Comparison of ENCODE assay signal across 19 cellular contexts in the genomic region with DNA sequence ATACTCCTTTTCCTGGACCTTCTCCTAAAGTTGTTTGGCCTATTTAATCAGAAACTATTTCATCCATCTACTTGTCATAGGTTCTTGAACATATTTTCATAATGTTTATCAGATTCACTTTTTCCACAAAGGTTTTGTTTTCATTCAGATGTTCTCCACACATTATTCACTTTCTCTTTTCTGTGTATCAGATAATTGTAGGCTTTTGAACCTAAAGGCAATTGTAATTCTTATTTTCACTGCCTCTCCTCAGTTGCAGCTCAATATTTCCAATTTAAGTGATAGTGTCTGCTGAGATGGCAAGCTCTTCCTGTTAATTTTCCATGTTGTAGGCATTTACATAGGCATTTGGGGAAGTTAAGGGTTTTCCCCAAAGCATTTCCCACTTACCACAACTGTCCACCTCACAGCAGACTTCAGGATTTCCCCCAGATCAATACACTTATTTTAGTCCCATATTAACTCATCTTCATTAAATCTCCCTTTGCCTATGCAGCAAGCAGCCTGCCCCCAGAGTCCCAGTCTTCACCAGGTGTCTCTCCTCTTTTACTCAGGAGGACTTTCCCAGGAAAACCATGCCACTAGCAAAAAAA. TPM values are rescaled to one million over a fixed set of nuclear protein-coding genes. Genes with fewer than 3 reads are reported as not detected.
DNase-seq lines count a peak whose midpoint lies in the region; ATAC-seq lines count a peak whose summit lies in the region.
"Had no signal": no experiment of that assay in that cellular context is flagged by ENCODE, and none has a peak within 500 bp of the region (broad histone marks: within the 10 kb centered on the region; RNA-seq: fewer than 3 reads in every experiment).

No MANE protein-coding gene starts in this region.

- peaks cover 52% of the 10 kb centered on the region for H3K4me1 Mint-ChIP-seq in activated naive CD4-positive, alpha-beta T cell treated with anti-CD3 and anti-CD28 coated beads for 36 hours (ENCODE audit: low read depth)
- H3K4me1 Mint-ChIP-seq in activated naive CD8-positive, alpha-beta T cell treated with anti-CD3 and anti-CD28 coated beads for 36 hours, result peaks cover 50% of the 10 kb centered on the region

- no peaks in the 10 kb centered on the region for H3K36me3 Mint-ChIP-seq in activated naive CD4-positive, alpha-beta T cell treated with anti-CD3 and anti-CD28 coated beads for 36 hours (ENCODE audit: low read depth)
- H3K36me3 Mint-ChIP-seq in activated naive CD8-positive, alpha-beta T cell treated with anti-CD3 and anti-CD28 coated beads for 36 hours, result peaks cover 5% of the 10 kb centered on the region
- H3K36me3 Mint-ChIP-seq: CD4-positive, alpha-beta memory T cell had no signal

- H3K4me3 Mint-ChIP-seq in activated naive CD4-positive, alpha-beta T cell treated with anti-CD3 and anti-CD28 coated beads for 36 hours, result peak overlapping the region; percentile 3
- H3K4me3 Mint-ChIP-seq in activated naive CD8-positive, alpha-beta T cell treated with anti-CD3 and anti-CD28 coated beads for 36 hours, result peak overlapping the region; percentile 57
- H3K4me3 Mint-ChIP-seq: CD4-positive, alpha-beta memory T cell had no signal

- CTCF ChIA-PET in activated naive CD4-positive, alpha-beta T cell treated with anti-CD3 and anti-CD28 coated beads for 36 hours (lab: Charles Lee), result interaction anchor here (0.6 to 2.4 kb wide), 9 partner anchors 12 to 87 kb away, joined by 3 to 8 read pairs (median 5); no protein-coding TSS in a partner anchor

- H3K27me3 Mint-ChIP-seq in activated naive CD4-positive, alpha-beta T cell treated with anti-CD3 and anti-CD28 coated beads for 36 hours (ENCODE audit: low read depth), result no peaks in the 10 kb centered on the region
- no peaks in the 10 kb centered on the region for H3K27me3 Mint-ChIP-seq in activated naive CD8-positive, alpha-beta T cell treated with anti-CD3 and anti-CD28 coated beads for 36 hours
- H3K27me3 Mint-ChIP-seq: CD4-positive, alpha-beta memory T cell had no signal

- peak overlapping the region; percentile 70 for H3K27ac Mint-ChIP-seq in activated naive CD4-positive, alpha-beta T cell treated with anti-CD3 and anti-CD28 coated beads for 36 hours
- H3K27ac Mint-ChIP-seq in activated naive CD8-positive, alpha-beta T cell treated with anti-CD3 and anti-CD28 coated beads for 36 hours, result peak overlapping the region; percentile 72

- no peak for DNase-seq in activated naive CD4-positive, alpha-beta T cell treated with anti-CD3 and anti-CD28 coated beads for 36 hours
- no peak for DNase-seq in activated naive CD4-positive, alpha-beta T cell treated with anti-CD3 and anti-CD28 coated beads, Interleukin-2, amount 50 U/mL, for 16 hours
- no peak for DNase-seq in activated naive CD8-positive, alpha-beta T cell treated with anti-CD3 and anti-CD28 coated beads for 36 hours
- no peak for DNase-seq in stimulated activated naive CD8-positive, alpha-beta T cell treated with anti-CD3 and anti-CD28 coated beads, Interleukin-15, Interleukin-2, amounts not matched to agents 100 U/mL and 50 U/mL, for 24 hours
- DNase-seq in SK-N-DZ (ENCODE audit: low spot score), result no peak
- DNase-seq: BE2C; CD4-positive, alpha-beta memory T cell; GF-D8; IMR-90; NCI-H1930; NCI-H2171; NCI-H446 treated with DMSO at 0.1 percent for 48 hours; NCI-H748 treated with DMSO at 0.1 percent for 48 hours; Peyer's patch; Right ventricle myocardium superior had no signal

- ATAC-seq in HG02759 (IDR thresholded peaks at IDR 0.05; ENCODE audit: unreplicated experiment) (peak; percentile 41), HG02571 (IDR thresholded peaks at IDR 0.05; ENCODE audit: unreplicated experiment) (no peak)
- ATAC-seq in stimulated activated naive CD8-positive, alpha-beta T cell treated with anti-CD3 and anti-CD28 coated beads, Interleukin-15, Interleukin-2, amounts not matched to agents 100 U/mL and 50 U/mL, for 24 hours, result peak; percentile 70

- H3K9me3 Mint-ChIP-seq in activated naive CD4-positive, alpha-beta T cell treated with anti-CD3 and anti-CD28 coated beads for 36 hours, result no peaks in the 10 kb centered on the region
- peaks cover 3% of the 10 kb centered on the region for H3K9me3 Mint-ChIP-seq in activated naive CD8-positive, alpha-beta T cell treated with anti-CD3 and anti-CD28 coated beads for 36 hours
- H3K9me3 Mint-ChIP-seq: CD4-positive, alpha-beta memory T cell had no signal

- intact Hi-C loops in activated naive CD4-positive, alpha-beta T cell treated with anti-CD3 and anti-CD28 coated beads for 36 hours (cut with micrococcal nuclease), result loop anchor here (1.0 kb wide), 2 partner anchors 9 to 25 kb away; no protein-coding TSS in a partner anchor

RNA-seq across cellular contexts. Expression of a gene that starts 12.3 kb away (rescaled TPM):
- total RNA-seq in activated naive CD4-positive, alpha-beta T cell treated with anti-CD3 and anti-CD28 coated beads for 36 hours, result 100 to 1,000 TPM; 213 to 226 TPM
- total RNA-seq in activated naive CD8-positive, alpha-beta T cell treated with anti-CD3 and anti-CD28 coated beads for 36 hours, result 100 to 1,000 TPM; 220 to 225 TPM
- not detected in 2 replicates for polyA plus RNA-seq in SK-N-DZ (2014; cell fraction: cytosol; rRNA removed)
- not detected in 2 replicates for polyA plus RNA-seq in SK-N-DZ (2014; cell fraction: nucleus; rRNA removed)
- total RNA-seq: HT-29, IMR-90, LHCN-M2 had no signal
- polyA plus RNA-seq: IMR-90 had no signal
